In genomic region chrX:71927040-71927439, GRCh38 we compare ENCODE assay signal across 16 cellular contexts. TPM values are rescaled to one million over a fixed set of nuclear protein-coding genes. Genes with fewer than 3 reads are reported as not detected.
A peak's percentile ranks its signal among the peaks of the same experiment; 100 is the strongest.
DNase-seq lines count a peak whose midpoint lies in the region; TF ChIP-seq lines count a peak whose summit lies in the region.
"Had no signal": no experiment of that assay in that cellular context is flagged by ENCODE, and none has a peak within 500 bp of the region (broad histone marks: within the 10 kb centered on the region; RNA-seq: fewer than 3 reads in every experiment).

No MANE protein-coding gene starts in this region.

- peak overlapping the region; percentile 80 for H3K27ac Mint-ChIP-seq in mesothelial cell of epicardium
- H3K27ac Mint-ChIP-seq: CD4-positive, alpha-beta memory T cell; GM23338 had no signal

- TF ChIP-seq CTCF in mesothelial cell of epicardium (IDR thresholded peaks at IDR 0.05; ENCODE audit: unreplicated experiment) (no peak), coronary artery (IDR thresholded peaks at IDR 0.05) (no peak)

- in situ Hi-C loops in G401 (cut with HindIII; ENCODE audit: low sequenced_read_pairs), result no loop called here

- no peaks in the 10 kb centered on the region for H3K36me3 Mint-ChIP-seq in mesothelial cell of epicardium
- H3K36me3 Mint-ChIP-seq: CD4-positive, alpha-beta memory T cell had no signal

- no peak overlapping the region for H3K4me3 Mint-ChIP-seq in mesothelial cell of epicardium
- H3K4me3 Mint-ChIP-seq: CD4-positive, alpha-beta memory T cell; GM23338 had no signal

- peak; percentile 67 for DNase-seq in G401 (ENCODE audit: low spot score)
- DNase-seq in cerebellar cortex (ENCODE audit: low spot score), result peak; percentile 56
- no peak for DNase-seq in mesothelial cell of epicardium (ENCODE audit: low spot score in 2 of 2, unreplicated experiment in 2 of 2)
- DNase-seq in coronary artery (ENCODE audit: low spot score), result no peak
- DNase-seq in GF-D8 (lab: John Stamatoyannopoulos, UW), result no peak
- DNase-seq in NCI-H2171 treated with DMSO at 0.1 percent for 48 hours (lab: John Stamatoyannopoulos, UW), result no peak
- no peak for DNase-seq in stimulated activated CD4-positive, alpha-beta T cell treated with anti-CD3 and anti-CD28 coated beads, Interleukin-4, amount 100 ng/mL, for 24 hours
- DNase-seq: 8988T; Calu3; CD4-positive, alpha-beta memory T cell; COR-L47; DMS53; DMS79 treated with DMSO at 0.1 percent for 48 hours; HCEC 1CT had no signal

- H3K4me3 ChIP-seq in coronary artery, result no peak overlapping the region
- H3K4me3 ChIP-seq: GM12878, GM23338 had no signal

- H3K9me3 Mint-ChIP-seq in mesothelial cell of epicardium, result peaks cover 15% of the 10 kb centered on the region
- H3K9me3 Mint-ChIP-seq: CD4-positive, alpha-beta memory T cell; GM23338 had no signal

- H3K4me1 Mint-ChIP-seq in mesothelial cell of epicardium, result peaks cover 17% of the 10 kb centered on the region
- H3K4me1 Mint-ChIP-seq: CD4-positive, alpha-beta memory T cell had no signal

- H3K27ac ChIP-seq in coronary artery, result no peak overlapping the region

- H3K27me3 Mint-ChIP-seq in mesothelial cell of epicardium (ENCODE audit: low read depth), result no peaks in the 10 kb centered on the region

RNA-seq across cellular contexts. Expression of gene NHSL2, which starts 16.4 kb away (rescaled TPM):
- 0.31 and 0.61 TPM in 2 replicates for total RNA-seq in G401 (2014; rRNA removed; shearing (Covaris generic))
- 22.8 to 24.6 TPM (median 24.0 TPM) in 3 replicates for total RNA-seq in mesothelial cell of epicardium

Comparison
In these comparisons a context has a peak if more than half of its experiments do, and no peak if none do; other contexts are left out.
1. DNase-seq: peak in G401 (single experiment) and cerebellar cortex (single experiment); none in mesothelial cell of epicardium (0 of 2), coronary artery (single experiment), GF-D8 (single experiment), NCI-H2171 treated with DMSO at 0.1 percent for 48 hours (single experiment) and stimulated activated CD4-positive, alpha-beta T cell treated with anti-CD3 and anti-CD28 coated beads, Interleukin-4, amount 100 ng/mL, for 24 hours (single experiment).
2. RNA of gene NHSL2, which starts 16.4 kb away (total RNA-seq): 22.8 to 24.6 TPM in mesothelial cell of epicardium; 0.31 to 0.61 TPM in G401; every median in the first group is over 10 times any median in the second.